Comparison of ENCODE assay signal across 10 cellular contexts in the genomic region with DNA sequence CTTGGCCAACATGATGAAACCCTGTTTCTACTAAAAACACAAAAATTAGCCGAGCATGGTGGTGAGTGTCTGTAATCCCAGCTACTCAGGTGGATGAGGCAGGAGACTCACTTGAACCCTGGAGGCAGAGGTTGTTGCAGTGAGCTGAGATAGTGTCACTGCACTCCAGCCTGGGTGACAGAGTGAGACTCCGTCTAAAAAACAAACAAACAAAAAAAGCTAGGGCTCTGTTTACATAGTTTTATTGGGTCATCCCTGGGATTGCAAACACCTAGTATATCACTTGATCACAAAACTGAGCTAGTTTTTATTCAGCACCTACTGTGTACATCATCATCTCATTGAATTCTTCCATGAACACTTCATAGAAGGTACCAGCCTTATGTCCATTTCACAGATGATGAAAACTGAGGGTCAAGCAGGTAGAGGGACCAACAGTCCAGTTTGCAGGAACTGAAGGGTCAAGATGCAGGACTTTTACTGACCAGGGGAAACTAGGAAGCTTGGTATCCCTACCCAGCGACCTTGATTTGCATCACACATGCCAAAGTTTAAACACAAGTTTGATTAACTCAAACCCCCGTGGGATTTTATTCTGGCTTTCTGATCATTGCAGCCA. TPM values are rescaled to one million over a fixed set of nuclear protein-coding genes. Genes with fewer than 3 reads are reported as not detected.
A peak's percentile ranks its signal among the peaks of the same experiment; 100 is the strongest.
DNase-seq lines count a peak whose midpoint lies in the region; TF ChIP-seq lines count a peak whose summit lies in the region.
"Had no signal": no experiment of that assay in that cellular context is flagged by ENCODE, and none has a peak within 500 bp of the region (broad histone marks: within the 10 kb centered on the region; RNA-seq: fewer than 3 reads in every experiment).

No MANE protein-coding gene starts in this region.

- H3K4me3 ChIP-seq in mammary epithelial cell (replicated peaks in 1 of 3; ENCODE audit: insufficient read depth in 1 of 3, low read depth in 2 of 3, low read length in 3 of 3) (no peak overlapping the region), mucosa of stomach (ENCODE audit: low read length) (no peak overlapping the region)

- no peak overlapping the region for H3K27ac Mint-ChIP-seq in activated T-cell treated with anti-CD3 and anti-CD28 coated beads, Interleukin-2, amount 50 U/mL, for 24 hours
- H3K27ac Mint-ChIP-seq in type B pancreatic cell = peak overlapping the region; percentile 84

- H3K27me3 ChIP-seq in mammary epithelial cell (ENCODE audit: insufficient read depth, low read length) = no peaks in the 10 kb centered on the region
- no peaks in the 10 kb centered on the region for H3K27me3 ChIP-seq in mucosa of stomach (ENCODE audit: control insufficient read depth, insufficient read depth, low read length)

- no TSS peak for BruUV-seq in mammary epithelial cell (replicated peaks; lab: Mats Ljungman, UMichigan)

- H3K9me3 ChIP-seq in mammary epithelial cell (replicated peaks; ENCODE audit: insufficient read depth, low read length) (no peaks in the 10 kb centered on the region), mucosa of stomach (ENCODE audit: control insufficient read depth, low read length) (no peaks in the 10 kb centered on the region)

- WGBS in mammary epithelial cell (ENCODE audit: low coverage, missing lambda C conversion rate) = 78% methylated on average over 4 of the region's 4 CpGs

- peaks cover 10% of the 10 kb centered on the region for H3K4me1 Mint-ChIP-seq in activated T-cell treated with anti-CD3 and anti-CD28 coated beads, Interleukin-2, amount 50 U/mL, for 24 hours (ENCODE audit: low read depth)
- H3K4me1 Mint-ChIP-seq in type B pancreatic cell (ENCODE audit: unreplicated experiment) = peaks cover 15% of the 10 kb centered on the region

- H3K27ac ChIP-seq in mammary epithelial cell (ENCODE audit: insufficient read depth, low read depth, low read length) = no peak overlapping the region

- no peaks in the 10 kb centered on the region for H3K36me3 Mint-ChIP-seq in activated T-cell treated with anti-CD3 and anti-CD28 coated beads, Interleukin-2, amount 50 U/mL, for 24 hours (ENCODE audit: low read depth)
- H3K36me3 Mint-ChIP-seq in type B pancreatic cell = no peaks in the 10 kb centered on the region
- H3K36me3 Mint-ChIP-seq: activated naive CD4-positive, alpha-beta T cell treated with anti-CD3 and anti-CD28 coated beads, Interleukin-2, amount 50 U/mL, for 72 hours had no signal

- H3K9ac ChIP-seq in mammary epithelial cell (ENCODE audit: insufficient read depth, low read length) = no peak overlapping the region
- H3K9ac ChIP-seq in mucosa of stomach (ENCODE audit: low read length) = peak overlapping the region; percentile 60

- H2AFZ ChIP-seq in mammary epithelial cell (ENCODE audit: low read depth, low read length) = peak overlapping the region; percentile 58

- H3K79me2 ChIP-seq in mammary epithelial cell (ENCODE audit: insufficient read depth, low read length) = no peaks in the 10 kb centered on the region

- H3K36me3 ChIP-seq in mammary epithelial cell (ENCODE audit: insufficient read depth, low read length) (no peaks in the 10 kb centered on the region), mucosa of stomach (ENCODE audit: control insufficient read depth, insufficient read depth, low read length) (no peaks in the 10 kb centered on the region)

- no peaks in the 10 kb centered on the region for H4K20me1 ChIP-seq in mammary epithelial cell (ENCODE audit: insufficient read depth, low read length)

- no peak overlapping the region for H3K4me2 ChIP-seq in mammary epithelial cell (ENCODE audit: insufficient read depth, low read depth, low read length)

- peak; percentile 2 for DNase-seq in activated T-cell treated with anti-CD3 and anti-CD28 coated beads, Interleukin-2, amount 50 U/mL, for 24 hours
- no peak for DNase-seq in activated T-cell treated with anti-CD3 and anti-CD28 coated beads, Interleukin-2, amount 50 U/mL, for 1 hour
- DNase-seq in mammary epithelial cell (no peak), type B pancreatic cell (ENCODE audit: extremely low spot score, unreplicated experiment) (no peak), epidermal melanocyte (ENCODE audit: insufficient read length, low spot score) (no peak), NCI-H510A (lab: John Stamatoyannopoulos, UW) (no peak)
- no peak for DNase-seq in stimulated activated naive CD4-positive, alpha-beta T cell treated with Interleukin-2 at 50 U/mL for 16 hours (lab: John Stamatoyannopoulos, UW)

- TF ChIP-seq CTCF in mammary epithelial cell (conservative IDR thresholded peaks at IDR 0.05 in 1 of 2, IDR thresholded peaks at IDR 0.05 in 1 of 2; ENCODE audit: extremely low read depth in 1 of 2, insufficient read depth in 1 of 2, low read depth in 1 of 2, low read length in 2 of 2) (no peak), type B pancreatic cell (conservative IDR thresholded peaks at IDR 0.05) (no peak)

- dilution Hi-C loops in mammary epithelial cell (cut with HindIII; ENCODE audit: low sequenced_read_pairs) = loop anchor here (5.0 kb wide), 1 partner anchor 208 kb away; no protein-coding TSS in a partner anchor

- in situ Hi-C loops in mammary epithelial cell (cut with MboI; ENCODE audit: low sequenced_read_pairs in 2 of 2) = loop anchor here in 1 of 2 donors (5.0 to 10.0 kb wide), 2 partner anchors 118 to 211 kb away; no protein-coding TSS in a partner anchor

- H3K4me1 ChIP-seq in mammary epithelial cell (ENCODE audit: insufficient read depth, low read length) = peaks cover 18% of the 10 kb centered on the region
- peaks cover 23% of the 10 kb centered on the region for H3K4me1 ChIP-seq in mucosa of stomach (ENCODE audit: control insufficient read depth, insufficient read depth, low read length)

- H3K4me3 Mint-ChIP-seq in activated T-cell treated with anti-CD3 and anti-CD28 coated beads, Interleukin-2, amount 50 U/mL, for 24 hours = no peak overlapping the region
- no peak overlapping the region for H3K4me3 Mint-ChIP-seq in type B pancreatic cell

- intact Hi-C loops in mammary epithelial cell (cut with micrococcal nuclease) = loop anchor here (1.0 to 5.0 kb wide), 3 partner anchors 121 to 273 kb away; a partner anchor contains a TSS

- CTCF ChIA-PET in mammary epithelial cell (lab: Charles Lee; ENCODE audit: low non-redundant PET) = interaction anchor here (1.5 kb wide), 1 partner anchor 121 kb away, joined by 9 read pairs; no protein-coding TSS in a partner anchor

- H3K27me3 Mint-ChIP-seq in activated T-cell treated with anti-CD3 and anti-CD28 coated beads, Interleukin-2, amount 50 U/mL, for 24 hours = no peaks in the 10 kb centered on the region
- no peaks in the 10 kb centered on the region for H3K27me3 Mint-ChIP-seq in type B pancreatic cell

- H3K9me3 Mint-ChIP-seq in activated T-cell treated with anti-CD3 and anti-CD28 coated beads, Interleukin-2, amount 50 U/mL, for 24 hours = no peaks in the 10 kb centered on the region
- H3K9me3 Mint-ChIP-seq in type B pancreatic cell = no peaks in the 10 kb centered on the region
- H3K9me3 Mint-ChIP-seq: activated naive CD4-positive, alpha-beta T cell treated with anti-CD3 and anti-CD28 coated beads, Interleukin-2, amount 50 U/mL, for 72 hours had no signal

RNA-seq across cellular contexts. Expression of a gene that starts 9.2 kb away (rescaled TPM):
- total RNA-seq in mammary epithelial cell = 10 to 100 TPM; 51.0 to 75.7 TPM
- 8.3 TPM for polyA plus RNA-seq in mammary epithelial cell
- 137 TPM for polyA minus RNA-seq in mammary epithelial cell
- 42.3 and 49.8 TPM in 2 replicates for total RNA-seq in type B pancreatic cell (ENCODE audit: low replicate concordance)

RNA-seq across cellular contexts. Expression of a gene that starts 33.6 kb away (rescaled TPM):
- total RNA-seq in mammary epithelial cell (under 1 TPM; 0.14 to 0.50 TPM), type B pancreatic cell (ENCODE audit: low replicate concordance) (0.17 and 6.9 TPM in 2 replicates)
- polyA plus RNA-seq in mammary epithelial cell = 0.10 TPM
- polyA minus RNA-seq in mammary epithelial cell = not detected
- total RNA-seq: activated naive CD4-positive, alpha-beta T cell treated with anti-CD3 and anti-CD28 coated beads, Interleukin-2, amount 50 U/mL, for 72 hours; kidney had no signal
